Comparison of ENCODE assay signal across 13 cellular contexts in genomic region chr22:25361899-25362214, GRCh38.
DNase-seq lines count a peak whose midpoint lies in the region; ATAC-seq, FAIRE-seq and TF ChIP-seq lines count a peak whose summit lies in the region.
"Had no signal": no experiment of that assay in that cellular context is flagged by ENCODE, and none has a peak within 500 bp of the region (broad histone marks: within the 10 kb centered on the region; RNA-seq: fewer than 3 reads in every experiment).

No MANE protein-coding gene starts in this region.

- H2BK15ac ChIP-seq in IMR-90 (ENCODE audit: low read depth, low read length), result no peak overlapping the region

- no peak overlapping the region for H4K5ac ChIP-seq in IMR-90 (ENCODE audit: low read depth, low read length)

- CTCF ChIA-PET in IMR-90 (lab: Yijun Ruan, JAX), result interaction anchor here (0.6 kb wide), 1 partner anchor 85 kb away, joined by 3 read pairs; no protein-coding TSS in a partner anchor

- H3K36me3 ChIP-seq in IMR-90 (ENCODE audit: control insufficient read depth, insufficient read depth, low read length) (peaks cover 27% of the 10 kb centered on the region), psoas muscle (ENCODE audit: insufficient read depth in 1 of 2, low read depth in 1 of 2) (peaks cover 2 to 3% of the 10 kb centered on the region in 2 donors)

- no peak overlapping the region for H3K4me3 ChIP-seq in IMR-90 (ENCODE audit: insufficient read depth, low read depth, low read length)
- H3K4me3 ChIP-seq in psoas muscle, result no peak overlapping the region
- H3K4me3 ChIP-seq: GM23248 had no signal

- no peak overlapping the region for H3K27ac Mint-ChIP-seq in activated naive CD4-positive, alpha-beta T cell treated with anti-CD3 and anti-CD28 coated beads, Interleukin-2, amount 50 U/mL, for 72 hours
- H3K27ac Mint-ChIP-seq in activated naive CD8-positive, alpha-beta T cell treated with anti-CD3 and anti-CD28 coated beads, Interleukin-2, amount 50 U/mL, for 24 hours, result no peak overlapping the region
- H3K27ac Mint-ChIP-seq: CD4-positive, CD25-positive, alpha-beta regulatory T cell had no signal

- peak; percentile 19 to 37 for ATAC-seq in activated naive CD4-positive, alpha-beta T cell treated with anti-CD3 and anti-CD28 coated beads, Interleukin-2, amount 50 U/mL, for 72 hours
- peak; percentile 5 for ATAC-seq in IMR-90 (ENCODE audit: low read depth)
- peak; percentile 5 for ATAC-seq in activated naive CD8-positive, alpha-beta T cell treated with anti-CD3 and anti-CD28 coated beads, Interleukin-2, amount 50 U/mL, for 24 hours
- peak in 3 of 4 donors; percentile 18 to 28 (median 21) for ATAC-seq in psoas muscle

- POLR2A ChIA-PET in IMR-90 (lab: Charles Lee; ENCODE audit: unreplicated experiment), result no interaction called here

- peaks cover 36% of the 10 kb centered on the region for H4K20me1 ChIP-seq in IMR-90 (ENCODE audit: insufficient read depth, low read length)

- H3K4me1 Mint-ChIP-seq in activated naive CD8-positive, alpha-beta T cell treated with anti-CD3 and anti-CD28 coated beads, Interleukin-2, amount 50 U/mL, for 24 hours, result no peaks in the 10 kb centered on the region

- no peak for TF ChIP-seq RAD21 in IMR-90 (IDR thresholded peaks at IDR 0.05; ENCODE audit: low read length)

- dilution Hi-C loops in IMR-90 (cut with HindIII; ENCODE audit: low sequenced_read_pairs, unreplicated experiment), result no loop called here

- no peak overlapping the region for H2AK5ac ChIP-seq in IMR-90 (ENCODE audit: low read depth, low read length)

- peak overlapping the region; percentile 5 for H2AK9ac ChIP-seq in IMR-90 (replicated peaks; ENCODE audit: low read depth, low read length, poor library complexity)

- no peak overlapping the region for H3K4ac ChIP-seq in IMR-90 (ENCODE audit: low read depth, low read length)

- H3K9ac ChIP-seq in IMR-90 (ENCODE audit: low read depth, low read length), result no peak overlapping the region
- H3K9ac ChIP-seq: GM23248 had no signal

- H3K9me3 Mint-ChIP-seq in activated naive CD4-positive, alpha-beta T cell treated with anti-CD3 and anti-CD28 coated beads, Interleukin-2, amount 50 U/mL, for 72 hours, result no peaks in the 10 kb centered on the region
- H3K9me3 Mint-ChIP-seq in activated naive CD8-positive, alpha-beta T cell treated with anti-CD3 and anti-CD28 coated beads, Interleukin-2, amount 50 U/mL, for 24 hours, result no peaks in the 10 kb centered on the region
- H3K9me3 Mint-ChIP-seq: CD4-positive, CD25-positive, alpha-beta regulatory T cell had no signal

- no peak overlapping the region for H4K8ac ChIP-seq in IMR-90 (ENCODE audit: low read depth in 2 of 2, low read length in 2 of 2)

- no peak overlapping the region for H2BK120ac ChIP-seq in IMR-90 (ENCODE audit: low read depth, low read length)

- H3K27me3 ChIP-seq in IMR-90 (ENCODE audit: control insufficient read depth, insufficient read depth, low read length), result no peaks in the 10 kb centered on the region
- no peaks in the 10 kb centered on the region for H3K27me3 ChIP-seq in psoas muscle (ENCODE audit: insufficient read depth in 3 of 3, low read length in 2 of 3)

- no peak overlapping the region for H3K14ac ChIP-seq in IMR-90 (replicated peaks; ENCODE audit: low read depth, low read length)

- BruUV-seq in IMR-90 (replicated peaks; lab: Mats Ljungman, UMichigan), result no TSS peak

- no peak overlapping the region for H3K18ac ChIP-seq in IMR-90 (ENCODE audit: low read depth, low read length)

- no peak overlapping the region for H4K91ac ChIP-seq in IMR-90 (ENCODE audit: insufficient read depth, low read depth, low read length)

- FAIRE-seq in D721Med (lab: Jason Lieb, UNC), result no peak

- no peaks in the 10 kb centered on the region for H3K27me3 Mint-ChIP-seq in activated naive CD8-positive, alpha-beta T cell treated with anti-CD3 and anti-CD28 coated beads, Interleukin-2, amount 50 U/mL, for 24 hours
- H3K27me3 Mint-ChIP-seq: CD4-positive, CD25-positive, alpha-beta regulatory T cell had no signal

- TF ChIP-seq POLR2A in IMR-90 (IDR thresholded peaks at IDR 0.05; ENCODE audit: low read depth, low read length), result no peak

- H2BK20ac ChIP-seq in IMR-90 (ENCODE audit: low read depth, low read length), result no peak overlapping the region

- peaks cover 7 to 32% of the 10 kb centered on the region in 2 experiments; a peak in 2 of 4 replicates for H3K79me1 ChIP-seq in IMR-90 (ENCODE audit: low read depth in 1 of 2, low read length in 2 of 2)

- no peak overlapping the region for H3K4me2 ChIP-seq in IMR-90 (ENCODE audit: low read depth, low read length)

- intact Hi-C loops in IMR-90 (cut with micrococcal nuclease), result loop anchor here (1.0 to 2.0 kb wide), 4 partner anchors 39 to 411 kb away; no protein-coding TSS in a partner anchor
- intact Hi-C loops in psoas muscle (cut with DNase I), result loop anchor here in 1 of 2 donors (2.0 kb wide), 1 partner anchor 87 kb away; no protein-coding TSS in a partner anchor

- H3K23ac ChIP-seq in IMR-90 (ENCODE audit: low read depth, low read length), result no peak overlapping the region

- 73% methylated on average over 3 of the region's 4 CpGs; no CpG with 5 or more reads in 1 of the 2 experiments for WGBS in IMR-90 (ENCODE audit: extremely low coverage in 2 of 2, insufficient read length in 1 of 2), 2 experiments
- WGBS in psoas muscle, 3 donors, result 69 to 79% (median 74%) methylated on average over 4 of the region's 4 CpGs

- no peak overlapping the region for H2BK5ac ChIP-seq in IMR-90 (ENCODE audit: low read depth, low read length, poor library complexity, severe bottlenecking)

- DNase-seq in activated naive CD4-positive, alpha-beta T cell treated with anti-CD3 and anti-CD28 coated beads, Interleukin-2, amount 50 U/mL, for 72 hours (ENCODE audit: low spot score in 2 of 2), result no peak
- DNase-seq in activated naive CD4-positive, alpha-beta T cell treated with Interleukin-2 at 50 U/mL for 16 hours, result no peak
- no peak for DNase-seq in IMR-90
- DNase-seq in activated naive CD8-positive, alpha-beta T cell treated with anti-CD3 and anti-CD28 coated beads, Interleukin-2, amount 50 U/mL, for 24 hours, result no peak
- no peak for DNase-seq in psoas muscle
- no peak for DNase-seq in D721Med (ENCODE audit: insufficient read length, low spot score)
- DNase-seq in GM03348 (ENCODE audit: low spot score), result no peak
- DNase-seq: NCI-H187 treated with DMSO at 0.1 percent for 48 hours, NCI-H526 treated with DMSO at 0.1 percent for 48 hours, SHP77 treated with DMSO at 0.1 percent for 48 hours had no signal

- H2AFZ ChIP-seq in IMR-90 (replicated peaks; ENCODE audit: low read length, poor library complexity), result peak overlapping the region; percentile 51
- H2AFZ ChIP-seq: GM23248 had no signal

- H3K4me1 ChIP-seq in IMR-90 (ENCODE audit: control insufficient read depth, insufficient read depth, low read length) (peaks cover 9% of the 10 kb centered on the region; the same call in 1 of the 2 replicates), psoas muscle (no peaks in the 10 kb centered on the region)
- H3K4me1 ChIP-seq: Caco-2 had no signal

- H3K9me1 ChIP-seq in IMR-90 (ENCODE audit: insufficient read depth, low read length), result peaks cover 3% of the 10 kb centered on the region; the same call in 1 of the 2 replicates

- no peaks in the 10 kb centered on the region for H3K9me3 ChIP-seq in IMR-90 (ENCODE audit: control insufficient read depth, insufficient read depth, low read length)
- no peaks in the 10 kb centered on the region for H3K9me3 ChIP-seq in psoas muscle
- H3K9me3 ChIP-seq: Caco-2 had no signal

- no peak overlapping the region for H3K56ac ChIP-seq in IMR-90 (ENCODE audit: extremely low read depth, insufficient read depth, low read length)

- H3K36me3 Mint-ChIP-seq in activated naive CD4-positive, alpha-beta T cell treated with anti-CD3 and anti-CD28 coated beads, Interleukin-2, amount 50 U/mL, for 72 hours, result no peaks in the 10 kb centered on the region
- H3K36me3 Mint-ChIP-seq in activated naive CD8-positive, alpha-beta T cell treated with anti-CD3 and anti-CD28 coated beads, Interleukin-2, amount 50 U/mL, for 24 hours (ENCODE audit: low read depth), result peaks cover 6% of the 10 kb centered on the region

- TF ChIP-seq CTCF in IMR-90 (conservative IDR thresholded peaks at IDR 0.05; ENCODE audit: low read depth, low read length) (no peak), psoas muscle (IDR thresholded peaks at IDR 0.05) (no peak), D721Med (IDR thresholded peaks at IDR 0.05; ENCODE audit: insufficient read depth, missing control alignments) (no peak)

- H3K4me3 Mint-ChIP-seq in activated naive CD8-positive, alpha-beta T cell treated with anti-CD3 and anti-CD28 coated beads, Interleukin-2, amount 50 U/mL, for 24 hours, result no peak overlapping the region
- H3K4me3 Mint-ChIP-seq: CD4-positive, CD25-positive, alpha-beta regulatory T cell had no signal

- in situ Hi-C loops in IMR-90 (cut with MboI; ENCODE audit: low sequenced_read_pairs), result no loop called here

- no peak overlapping the region for H3K27ac ChIP-seq in IMR-90 (ENCODE audit: insufficient read depth, low read length)
- no peak overlapping the region for H3K27ac ChIP-seq in psoas muscle
- H3K27ac ChIP-seq: GM23248 had no signal

TF ChIP-seq in IMR-90, 13 proteins besides CTCF, POLR2A, EP300 and RAD21 (continues in another document):
- TF ChIP-seq FOS (IDR thresholded peaks at IDR 0.05; ENCODE audit: low read depth, low read length) (no peak), RCOR1 (IDR thresholded peaks at IDR 0.05; ENCODE audit: insufficient replicate concordance, low read length) (no peak), MAFK (IDR thresholded peaks at IDR 0.05; ENCODE audit: low read depth, low read length) (no peak), MXI1 (IDR thresholded peaks at IDR 0.05; ENCODE audit: borderline replicate concordance, low read depth, low read length) (no peak), CEBPB (IDR thresholded peaks at IDR 0.05; ENCODE audit: low read depth, low read length) (no peak), BHLHE40 (IDR thresholded peaks at IDR 0.05; ENCODE audit: low read depth, low read length) (no peak), MAZ (IDR thresholded peaks at IDR 0.05; ENCODE audit: borderline replicate concordance, low read depth, low read length) (no peak), CHD1 (IDR thresholded peaks at IDR 0.05; ENCODE audit: low read depth, low read length) (no peak), ELK1 (IDR thresholded peaks at IDR 0.05; ENCODE audit: borderline replicate concordance, low read depth, low read length) (no peak)
